ENCODE assay signal across 8 cellular contexts in the genomic region with DNA sequence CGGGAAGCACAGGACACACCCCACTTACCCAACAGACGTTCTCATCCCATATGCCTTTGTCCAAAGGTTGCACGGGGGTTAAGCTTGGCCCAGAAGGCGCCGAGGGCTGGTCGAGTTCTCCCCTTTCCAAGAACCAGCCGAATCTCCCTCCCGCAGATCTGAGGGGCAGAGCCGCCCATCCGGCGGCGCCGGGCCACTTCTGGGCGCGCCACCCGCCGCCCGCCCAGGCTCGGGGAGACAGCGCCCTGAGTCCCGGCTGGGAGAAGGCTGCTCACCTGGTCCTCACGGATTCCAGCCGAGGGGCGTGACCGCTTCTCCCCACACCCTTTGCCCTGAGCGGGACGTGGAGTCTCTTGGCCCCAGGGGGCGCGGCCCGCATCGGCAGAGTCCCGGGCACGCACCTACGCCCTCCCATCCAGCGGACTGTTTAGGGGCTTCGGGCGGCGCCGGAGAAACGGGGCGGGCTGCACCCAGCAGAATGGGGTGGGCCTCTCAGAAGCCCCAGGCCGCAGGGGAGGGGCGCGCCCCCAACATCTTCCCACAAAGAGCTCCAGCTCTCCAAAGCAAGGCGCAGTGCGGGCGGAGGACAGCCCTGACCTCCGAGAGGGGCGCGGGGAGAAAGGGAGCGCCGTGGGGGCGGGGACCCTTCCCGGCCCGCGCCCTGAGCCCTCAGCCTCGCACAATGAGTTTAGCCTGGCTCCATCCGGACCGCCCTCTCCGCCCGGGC. TPM values are rescaled to one million over a fixed set of nuclear protein-coding genes. Genes with fewer than 3 reads are reported as not detected.
DNase-seq lines count a peak whose midpoint lies in the region; ATAC-seq and TF ChIP-seq lines count a peak whose summit lies in the region.

No MANE protein-coding gene starts in this region.

- peaks cover 4% of the 10 kb centered on the region for H3K36me3 Mint-ChIP-seq in chondrocyte (ENCODE audit: low read depth)

- no peak for TF ChIP-seq CTCF in Peyer's patch (IDR thresholded peaks at IDR 0.05)
- no peak for TF ChIP-seq CTCF in chondrocyte (IDR thresholded peaks at IDR 0.05)
- TF ChIP-seq CTCF in lung (IDR thresholded peaks at IDR 0.05; ENCODE audit: control extremely low read depth, extremely low read depth): no peak
- TF ChIP-seq CTCF in transverse colon (IDR thresholded peaks at IDR 0.05): no peak

- H3K4me1 ChIP-seq in Peyer's patch (peaks cover 3 to 15% (median 9%) of the 10 kb centered on the region in 4 donors), lung (ENCODE audit: control insufficient read depth in 2 of 2, insufficient read depth in 2 of 2, low read length in 2 of 2) (peaks cover 0 to 2% of the 10 kb centered on the region in 2 donors), transverse colon (peaks cover 13 to 29% (median 24%) of the 10 kb centered on the region in 4 donors)

- H3K27ac Mint-ChIP-seq in chondrocyte (ENCODE audit: unreplicated experiment): peak overlapping the region; percentile 49

- intact Hi-C loops in Right ventricle myocardium inferior (cut with DNase I) (loop anchor here (2.0 kb wide), 1 partner anchor 51 kb away; no protein-coding TSS in a partner anchor), cardiac septum (cut with DNase I) (no loop called here), transverse colon (cut with DNase I; ENCODE audit: low total_unique reads) (loop anchor here (5.0 kb wide), 1 partner anchor 44 kb away; no protein-coding TSS in a partner anchor)

- H3K9me3 ChIP-seq in Peyer's patch (no peaks in the 10 kb centered on the region), lung (ENCODE audit: control insufficient read depth in 2 of 2, insufficient read depth in 1 of 2, low read length in 1 of 2) (no peaks in the 10 kb centered on the region), transverse colon (no peaks in the 10 kb centered on the region)

- in situ Hi-C loops in transverse colon (cut with MboI; ENCODE audit: low pct_ligation_motif_present in 1 of 4, low pct_unique_long_range_greater_than_20kb in 1 of 4, low sequenced_read_pairs in 3 of 4): no loop called here

- peak overlapping the region; percentile 77 for H3K4me3 Mint-ChIP-seq in chondrocyte (ENCODE audit: unreplicated experiment)

- peak overlapping the region; percentile 44 to 79 (median 73) for H3K4me3 ChIP-seq in Peyer's patch
- H3K4me3 ChIP-seq in lung: peak overlapping the region; percentile 77
- peak overlapping the region; percentile 55 to 81 (median 69) for H3K4me3 ChIP-seq in transverse colon

- DNase-seq in Right ventricle myocardium inferior (ENCODE audit: missing footprints): no peak
- no peak for DNase-seq in cardiac septum (ENCODE audit: low spot score)
- peak in 2 of 3 donors; percentile 56 to 65 for DNase-seq in Peyer's patch
- DNase-seq in chondrocyte (ENCODE audit: low spot score): no peak
- no peak for DNase-seq in lung (ENCODE audit: low spot score)
- DNase-seq in transverse colon: peak; percentile 62
- no peak for DNase-seq in SKM-1 (lab: John Stamatoyannopoulos, UW; ENCODE audit: unreplicated experiment)
- DNase-seq in NCI-H774 (lab: John Stamatoyannopoulos, UW): no peak

- TF ChIP-seq EP300 in transverse colon (IDR thresholded peaks at IDR 0.05; ENCODE audit: low read depth): no peak

- H3K27me3 Mint-ChIP-seq in chondrocyte (ENCODE audit: low read depth): no peaks in the 10 kb centered on the region

- H3K27me3 ChIP-seq in Peyer's patch (peaks cover 0 to 5% of the 10 kb centered on the region in 2 donors), lung (ENCODE audit: control insufficient read depth, insufficient read depth) (no peaks in the 10 kb centered on the region), transverse colon (peaks cover 5% of the 10 kb centered on the region)

- H3K27ac ChIP-seq in Peyer's patch: peak overlapping the region in 3 of 4 donors; percentile 55 to 82 (median 74)
- H3K27ac ChIP-seq in lung (ENCODE audit: low read depth in 1 of 2, low read length in 1 of 2): peak overlapping the region in 1 of 2 donors; percentile 49
- peak overlapping the region; percentile 64 to 86 (median 80) for H3K27ac ChIP-seq in transverse colon

- H3K9me3 Mint-ChIP-seq in chondrocyte (ENCODE audit: low read depth): no peaks in the 10 kb centered on the region

- H3K36me3 ChIP-seq in Peyer's patch (no peaks in the 10 kb centered on the region), lung (ENCODE audit: control insufficient read depth in 2 of 2, insufficient read depth in 2 of 2, low read length in 2 of 2) (no peaks in the 10 kb centered on the region), transverse colon (no peaks in the 10 kb centered on the region)

- WGBS in lung, 2 donors: 0 to 1% methylated on average over 49 to 61 of the region's 61 CpGs
- 0 to 1% methylated on average over 8 to 22 of the region's 61 CpGs for WGBS in transverse colon (ENCODE audit: low coverage in 1 of 2), 2 donors

- H3K4me1 Mint-ChIP-seq in chondrocyte (ENCODE audit: low read depth): peaks cover 37% of the 10 kb centered on the region

- peak; percentile 27 for ATAC-seq in Right ventricle myocardium inferior
- peak; percentile 7 for ATAC-seq in lung (ENCODE audit: insufficient read depth, low FRiP score)

- no peak for TF ChIP-seq POLR2A in Peyer's patch (IDR thresholded peaks at IDR 0.05)
- no peak for TF ChIP-seq POLR2A in transverse colon (IDR thresholded peaks at IDR 0.05)

RNA-seq across cellular contexts. Expression of gene GPR161, which starts 0.6 kb away (rescaled TPM):
- total RNA-seq in Right ventricle myocardium inferior: 3.0 TPM
- 3.0 TPM for total RNA-seq in cardiac septum
- 1 to 10 TPM in 3 of 4 donors, under 1 TPM in 1; 0.35 to 2.3 (median 1.8) TPM for total RNA-seq in Peyer's patch
- 30.8 to 33.5 TPM (median 32.8 TPM) in 3 replicates for total RNA-seq in chondrocyte
- 10 to 100 TPM in 1 of 2 donors, 1 to 10 TPM in 1; 8.4 to 15.0 TPM for total RNA-seq in lung
- polyA plus RNA-seq in lung: 1 to 10 TPM; 2.8 to 3.0 TPM
- total RNA-seq in transverse colon: 1 to 10 TPM in 3 of 4 donors, under 1 TPM in 1; 0.60 to 3.3 (median 2.8) TPM

RNA-seq across cellular contexts. Expression of gene TIPRL, which starts 42.6 kb away (rescaled TPM):
- total RNA-seq in Right ventricle myocardium inferior (28.7 TPM), cardiac septum (30.4 TPM), Peyer's patch (10 to 100 TPM in 3 of 4 donors, 1 to 10 TPM in 1; 9.1 to 29.4 (median 16.8) TPM), chondrocyte (37.2 to 38.7 TPM (median 37.4 TPM) in 3 replicates), lung (10 to 100 TPM; 26.4 to 38.4 TPM), transverse colon (10 to 100 TPM in 3 of 4 donors, 1 to 10 TPM in 1; 4.0 to 24.0 (median 19.6) TPM)
- 10 to 100 TPM; 14.2 to 17.1 TPM for polyA plus RNA-seq in lung

Comparison
In these comparisons a context has a peak if more than half of its experiments do, and no peak if none do; other contexts are left out.
1. DNase-seq: peak in Peyer's patch (2 of 3) and transverse colon (single experiment); none in Right ventricle myocardium inferior (single experiment), cardiac septum (single experiment), chondrocyte (single experiment), lung (single experiment), SKM-1 (single experiment) and NCI-H774 (single experiment).
2. Peak in every context shown above with its lines, with median percentiles within 50 percentile points of each other: H3K4me3 ChIP-seq.